Comparison of ENCODE assay signal across 8 cellular contexts in genomic region chrX:14873676-14874049, GRCh38. TPM values are rescaled to one million over a fixed set of nuclear protein-coding genes. Genes with fewer than 3 reads are reported as not detected.
DNase-seq lines count a peak whose midpoint lies in the region; ATAC-seq and TF ChIP-seq lines count a peak whose summit lies in the region.

No MANE protein-coding gene starts in this region.

- H3K27ac ChIP-seq in left lung (peak overlapping the region; percentile 67 to 88), testis (peak overlapping the region; percentile 61 to 62)

- H3K4me1 Mint-ChIP-seq in activated CD4-positive, alpha-beta T cell treated with anti-CD3 and anti-CD28 coated beads, Interleukin-2, amount 10 ng/mL, durations not matched to agents 24 days and 14 days = peaks cover 16% of the 10 kb centered on the region

- peak overlapping the region; percentile 88 for H3K4me3 Mint-ChIP-seq in activated CD4-positive, alpha-beta T cell treated with anti-CD3 and anti-CD28 coated beads, Interleukin-2, amount 10 ng/mL, durations not matched to agents 24 days and 14 days

- in situ Hi-C loops in GM13977 (cut with MboI; ENCODE audit: low pct_unique_long_range_greater_than_20kb, low sequenced_read_pairs, unreplicated experiment) = no loop called here

- H3K36me3 ChIP-seq in adipocyte (ENCODE audit: control insufficient read depth, insufficient read depth, low read length, severe bottlenecking) (peaks cover 4% of the 10 kb centered on the region), left lung (no peaks in the 10 kb centered on the region), testis (ENCODE audit: low read depth, missing control alignments) (no peaks in the 10 kb centered on the region)

- H3K9me3 Mint-ChIP-seq in activated CD4-positive, alpha-beta T cell treated with anti-CD3 and anti-CD28 coated beads, Interleukin-2, amount 10 ng/mL, durations not matched to agents 24 days and 14 days = no peaks in the 10 kb centered on the region

- no peak for ATAC-seq in left lung

- peaks cover 9% of the 10 kb centered on the region for H3K4me1 ChIP-seq in adipocyte (ENCODE audit: control insufficient read depth, insufficient read depth, low read length)
- H3K4me1 ChIP-seq in left lung = peaks cover 0 to 25% of the 10 kb centered on the region in 2 donors
- no peaks in the 10 kb centered on the region for H3K4me1 ChIP-seq in testis

- TF ChIP-seq CTCF in left lung (IDR thresholded peaks at IDR 0.05) (no peak), testis (IDR thresholded peaks at IDR 0.05) (no peak), GM13977 (IDR thresholded peaks at IDR 0.05; ENCODE audit: extremely low read depth, insufficient read depth, missing control alignments) (no peak)

- H3K4me3 ChIP-seq in adipocyte (ENCODE audit: low read length) (peak overlapping the region; percentile 82), left lung (peak overlapping the region; percentile 44 to 62), testis (peak overlapping the region; percentile 69 to 75)

- no peak for DNase-seq in activated CD4-positive, alpha-beta T cell treated with anti-CD3 and anti-CD28 coated beads, Interleukin-2, amount 10 ng/mL, durations not matched to agents 24 days and 14 days
- no peak for DNase-seq in activated CD4-positive, alpha-beta T cell treated with anti-CD3 and anti-CD28 coated beads, Interleukin-2, amount 50 U/mL, for 1 hour
- DNase-seq in adipocyte (ENCODE audit: low read depth) (no peak), left lung (no peak), testis (no peak), GM13977 (ENCODE audit: low spot score) (no peak), Ammon's horn (ENCODE audit: low spot score) (no peak)
- no peak for DNase-seq in stimulated activated CD4-positive, alpha-beta T cell treated with anti-CD3 and anti-CD28 coated beads, Interleukin-2, amount 100 ng/mL, for 24 hours

- peaks cover 14% of the 10 kb centered on the region for H3K36me3 Mint-ChIP-seq in activated CD4-positive, alpha-beta T cell treated with anti-CD3 and anti-CD28 coated beads, Interleukin-2, amount 10 ng/mL, durations not matched to agents 24 days and 14 days (ENCODE audit: low read depth)

- intact Hi-C loops in activated CD4-positive, alpha-beta T cell treated with anti-CD3 and anti-CD28 coated beads, Interleukin-2, amount 10 ng/mL, durations not matched to agents 24 days and 14 days (cut with micrococcal nuclease) = loop anchor here (1.0 to 10.0 kb wide), 4 partner anchors 76 to 844 kb away; partner anchors contain the start of genes GEMIN8 and PIGA
- intact Hi-C loops in left lung (cut with DNase I) = no loop called here
- intact Hi-C loops in testis (cut with DNase I; ENCODE audit: low total_unique reads) = no loop called here

- 0 to 4% methylated on average over 2 to 7 of the region's 8 CpGs for WGBS in testis, 2 donors

- TF ChIP-seq POLR2A in testis (IDR thresholded peaks at IDR 0.05) = no peak

- peak overlapping the region; percentile 92 for H3K27ac Mint-ChIP-seq in activated CD4-positive, alpha-beta T cell treated with anti-CD3 and anti-CD28 coated beads, Interleukin-2, amount 10 ng/mL, durations not matched to agents 24 days and 14 days

- no peaks in the 10 kb centered on the region for H3K9me3 ChIP-seq in adipocyte (ENCODE audit: control insufficient read depth, low read length)
- no peaks in the 10 kb centered on the region for H3K9me3 ChIP-seq in left lung
- H3K9me3 ChIP-seq in testis = no peaks in the 10 kb centered on the region

- H3K27me3 Mint-ChIP-seq in activated CD4-positive, alpha-beta T cell treated with anti-CD3 and anti-CD28 coated beads, Interleukin-2, amount 10 ng/mL, durations not matched to agents 24 days and 14 days = no peaks in the 10 kb centered on the region

- peak overlapping the region; percentile 94 for H3K9ac ChIP-seq in adipocyte (ENCODE audit: low read length)

- H3K27me3 ChIP-seq in adipocyte (replicated peaks; ENCODE audit: control insufficient read depth, insufficient read depth, low read length) (no peaks in the 10 kb centered on the region), left lung (no peaks in the 10 kb centered on the region), testis (no peaks in the 10 kb centered on the region)

RNA-seq across cellular contexts. Expression of gene MOSPD2, which starts 0.4 kb away (rescaled TPM):
- 15.3 and 16.0 TPM in 2 replicates for total RNA-seq in activated CD4-positive, alpha-beta T cell treated with anti-CD3 and anti-CD28 coated beads, Interleukin-2, amount 10 ng/mL, durations not matched to agents 24 days and 14 days
- total RNA-seq in left lung = 10 to 100 TPM; 22.3 to 29.7 TPM
- total RNA-seq in testis = 10 to 100 TPM; 13.1 to 14.9 TPM
- 6.0 TPM for polyA plus RNA-seq in testis (ENCODE audit: insufficient read depth, low read depth, low replicate concordance)

RNA-seq across cellular contexts. Expression of gene FANCB, which starts 0.8 kb away (rescaled TPM):
- 18.9 TPM in 2 replicates for total RNA-seq in activated CD4-positive, alpha-beta T cell treated with anti-CD3 and anti-CD28 coated beads, Interleukin-2, amount 10 ng/mL, durations not matched to agents 24 days and 14 days
- total RNA-seq in left lung (1 to 10 TPM; 2.5 to 2.6 TPM), testis (1 to 10 TPM; 2.0 to 5.4 TPM)
- polyA plus RNA-seq in testis (ENCODE audit: insufficient read depth, low read depth, low replicate concordance) = 0.66 TPM
